28 cellular contexts compared by ENCODE assay signal in genomic region chr1:245894843-245895242, GRCh38.
A peak's percentile ranks its signal among the peaks of the same experiment; 100 is the strongest.
DNase-seq lines count a peak whose midpoint lies in the region; ATAC-seq, FAIRE-seq and TF ChIP-seq lines count a peak whose summit lies in the region.
"Had no signal": no experiment of that assay in that cellular context is flagged by ENCODE, and none has a peak within 500 bp of the region (broad histone marks: within the 10 kb centered on the region; RNA-seq: fewer than 3 reads in every experiment).

No MANE protein-coding gene starts in this region.

- H3K27ac ChIP-seq in mammary epithelial cell (ENCODE audit: insufficient read depth, low read depth, low read length) (no peak overlapping the region), breast epithelium (no peak overlapping the region), tibial nerve (no peak overlapping the region), coronary artery (no peak overlapping the region)
- H3K27ac ChIP-seq: adrenal gland, esophagus muscularis mucosa, HL-60, neural progenitor cell had no signal

- H3K4me2 ChIP-seq in mammary epithelial cell (ENCODE audit: insufficient read depth, low read depth, low read length), result no peak overlapping the region
- H3K4me2 ChIP-seq: neural progenitor cell had no signal

- H3K36me3 ChIP-seq in mammary epithelial cell (ENCODE audit: insufficient read depth, low read length) (no peaks in the 10 kb centered on the region), breast epithelium (no peaks in the 10 kb centered on the region), tibial nerve (peaks cover 0 to 41% (median 0%) of the 10 kb centered on the region in 3 donors)
- H3K36me3 ChIP-seq: adrenal gland, esophagus muscularis mucosa, neural progenitor cell had no signal

- dilution Hi-C loops in mammary epithelial cell (cut with HindIII; ENCODE audit: low sequenced_read_pairs), result no loop called here

- no peak for TF ChIP-seq EP300 in tibial nerve (IDR thresholded peaks at IDR 0.05)

- CTCF ChIA-PET in mammary epithelial cell (lab: Charles Lee; ENCODE audit: low non-redundant PET), result no interaction called here

- no peak overlapping the region for H2AFZ ChIP-seq in mammary epithelial cell (ENCODE audit: low read depth, low read length)
- H2AFZ ChIP-seq: neural progenitor cell had no signal

- H3K79me2 ChIP-seq in mammary epithelial cell (ENCODE audit: insufficient read depth, low read length), result no peaks in the 10 kb centered on the region

- no peak for FAIRE-seq in urothelium cell line (lab: Jason Lieb, UNC)
- FAIRE-seq: colon, frontal cortex, TTC549 had no signal

- TF ChIP-seq CTCF in mammary epithelial cell (conservative IDR thresholded peaks at IDR 0.05 in 1 of 2, IDR thresholded peaks at IDR 0.05 in 1 of 2; ENCODE audit: extremely low read depth in 1 of 2, insufficient read depth in 1 of 2, low read depth in 1 of 2, low read length in 2 of 2) (no peak), breast epithelium (IDR thresholded peaks at IDR 0.05) (no peak), tibial nerve (IDR thresholded peaks at IDR 0.05) (no peak), coronary artery (IDR thresholded peaks at IDR 0.05) (no peak)

- no peaks in the 10 kb centered on the region for H3K27me3 ChIP-seq in mammary epithelial cell (ENCODE audit: insufficient read depth, low read length)
- no peaks in the 10 kb centered on the region for H3K27me3 ChIP-seq in breast epithelium
- H3K27me3 ChIP-seq in tibial nerve, result no peaks in the 10 kb centered on the region
- H3K27me3 ChIP-seq: adrenal gland, esophagus muscularis mucosa, neural progenitor cell had no signal

- H3K4me1 ChIP-seq in mammary epithelial cell (ENCODE audit: insufficient read depth, low read length) (no peaks in the 10 kb centered on the region), breast epithelium (no peaks in the 10 kb centered on the region), tibial nerve (no peaks in the 10 kb centered on the region)
- H3K4me1 ChIP-seq: adrenal gland, neural progenitor cell had no signal

- intact Hi-C loops in mammary epithelial cell (cut with micrococcal nuclease), result no loop called here
- intact Hi-C loops in breast epithelium (cut with DNase I; ENCODE audit: low total_unique reads), result no loop called here
- intact Hi-C loops in left colon (cut with DNase I, micrococcal nuclease), result no loop called here

- no TSS peak for BruUV-seq in mammary epithelial cell (replicated peaks; lab: Mats Ljungman, UMichigan)

- 17% methylated on average over 6 of the region's 7 CpGs for WGBS in mammary epithelial cell (ENCODE audit: low coverage, missing lambda C conversion rate)
- WGBS in tibial nerve, 2 donors, result 56 to 72% methylated on average over 7 of the region's 7 CpGs

- ATAC-seq in left colon, result peak; percentile 100
- ATAC-seq: activated T-cell treated with anti-CD3 and anti-CD28 coated beads, Interleukin-2, amount 50 U/mL, for 72 hours; sciatic nerve; stimulated activated naive CD8-positive, alpha-beta T cell treated with anti-CD3 and anti-CD28 coated beads, Interleukin-15, amount 100 ng/mL, for 72 hours had no signal

- H4K20me1 ChIP-seq in mammary epithelial cell (ENCODE audit: insufficient read depth, low read length), result no peaks in the 10 kb centered on the region

- H3K9me3 ChIP-seq in mammary epithelial cell (replicated peaks; ENCODE audit: insufficient read depth, low read length), result no peaks in the 10 kb centered on the region
- H3K9me3 ChIP-seq in breast epithelium, result no peaks in the 10 kb centered on the region
- peaks cover 0 to 27% (median 0%) of the 10 kb centered on the region in 4 donors for H3K9me3 ChIP-seq in tibial nerve
- H3K9me3 ChIP-seq: adrenal gland, esophagus muscularis mucosa had no signal

- H3K4me3 ChIP-seq in mammary epithelial cell (replicated peaks in 1 of 3; ENCODE audit: insufficient read depth in 1 of 3, low read depth in 2 of 3, low read length in 3 of 3) (no peak overlapping the region), breast epithelium (no peak overlapping the region), tibial nerve (no peak overlapping the region), coronary artery (no peak overlapping the region)
- H3K4me3 ChIP-seq: adrenal gland, esophagus muscularis mucosa, neural progenitor cell had no signal

- peak; percentile 58 for DNase-seq in mammary epithelial cell
- DNase-seq in breast epithelium (ENCODE audit: low spot score in 2 of 2), result no peak
- DNase-seq in RPMI7951 (ENCODE audit: low read depth), result peak; percentile 76
- DNase-seq in left colon, result peak; percentile 31 to 45
- peak; percentile 73 for DNase-seq in urothelium cell line (ENCODE audit: low spot score)
- DNase-seq in NCI-H2171 (lab: John Stamatoyannopoulos, UW), result no peak
- DNase-seq in tibial nerve (ENCODE audit: low spot score in 2 of 2), result no peak
- DNase-seq in coronary artery (ENCODE audit: low spot score), result no peak
- DNase-seq: 8988T; activated CD4-positive, alpha-beta T cell treated with anti-CD3 and anti-CD28 coated beads for 1 hour; activated naive CD4-positive, alpha-beta T cell treated with Interleukin-2 at 50 U/mL for 16 hours; activated T-cell treated with anti-CD3 and anti-CD28 coated beads, Interleukin-2, amount 50 U/mL, for 72 hours; adrenal gland; CD8-positive, alpha-beta memory T cell; H7; hippocampal formation; NCI-H1105; NCI-H2029; NCI-H2227 treated with DMSO at 0.1 percent for 48 hours; SIG-M5; stimulated activated naive CD8-positive, alpha-beta T cell treated with anti-CD3 and anti-CD28 coated beads, Interleukin-15, amount 100 ng/mL, for 72 hours had no signal

- in situ Hi-C loops in mammary epithelial cell (cut with MboI; ENCODE audit: low sequenced_read_pairs in 2 of 2), result no loop called here

- no peak overlapping the region for H3K9ac ChIP-seq in mammary epithelial cell (ENCODE audit: insufficient read depth, low read length)
- H3K9ac ChIP-seq: neural progenitor cell had no signal

- TF ChIP-seq POLR2A in breast epithelium (IDR thresholded peaks at IDR 0.05) (no peak), tibial nerve (IDR thresholded peaks at IDR 0.05) (no peak)

Comparison
In these comparisons a context has a peak if more than half of its experiments do, and no peak if none do; other contexts are left out.
1. DNase-seq: peak in mammary epithelial cell (single experiment), RPMI7951 (single experiment), left colon (2 of 2) and urothelium cell line (single experiment); none in breast epithelium (0 of 2), NCI-H2171 (single experiment), tibial nerve (0 of 2) and coronary artery (single experiment).